ENCODE assay signal across 8 cellular contexts in genomic region chr11:120564573-120565301, GRCh38. TPM values are rescaled to one million over a fixed set of nuclear protein-coding genes. Genes with fewer than 3 reads are reported as not detected.
DNase-seq lines count a peak whose midpoint lies in the region; ATAC-seq, FAIRE-seq and TF ChIP-seq lines count a peak whose summit lies in the region.

No MANE protein-coding gene starts in this region.

- H3K4me1 ChIP-seq in K562 (replicated peaks in 1 of 2; ENCODE audit: control insufficient read depth in 2 of 2, insufficient read depth in 2 of 2, low read length in 2 of 2) (peaks cover 0 to 13% of the 10 kb centered on the region in 2 experiments; a peak in 2 of 5 replicates), iPS-20b (ENCODE audit: insufficient read depth, low read length) (peaks cover 29% of the 10 kb centered on the region)

- H3K9me3 ChIP-seq in K562 (replicated peaks; ENCODE audit: control insufficient read depth, insufficient read depth, low read depth, low read length) (no peaks in the 10 kb centered on the region), iPS-20b (ENCODE audit: insufficient read depth, low read depth, low read length) (no peaks in the 10 kb centered on the region)

- intact Hi-C loops in K562 (cut with micrococcal nuclease) = no loop called here

- H3K4me3 ChIP-seq in K562 (no peak overlapping the region), iPS-20b (ENCODE audit: low read length) (peak overlapping the region; percentile 65)

- H3K4me2 ChIP-seq in K562 (ENCODE audit: insufficient read depth, low read length) = no peak overlapping the region

- TF ChIP-seq CTCF in K562 (IDR thresholded peaks at IDR 0.05 in 2 of 3, conservative IDR thresholded peaks at IDR 0.05 in 1 of 3; ENCODE audit: insufficient read depth in 2 of 3, low read depth in 1 of 3, low read length in 3 of 3) = peak in 1 of 3 experiments; percentile 27; a peak in 1 of 6 replicates

- peak; percentile 79 for ATAC-seq in GM19351 (IDR thresholded peaks at IDR 0.05; ENCODE audit: unreplicated experiment)
- peak; percentile 80 for ATAC-seq in HG03571 (IDR thresholded peaks at IDR 0.05; ENCODE audit: unreplicated experiment)
- peak; percentile 72 for ATAC-seq in K562
- ATAC-seq in GM18873 (IDR thresholded peaks at IDR 0.05; ENCODE audit: low FRiP score, unreplicated experiment) = no peak

- TF ChIP-seq EP300 in K562 (IDR thresholded peaks at IDR 0.05; ENCODE audit: low read length) = no peak

- H3K36me3 ChIP-seq in K562 (ENCODE audit: control insufficient read depth, insufficient read depth, low read length) (no peaks in the 10 kb centered on the region), iPS-20b (ENCODE audit: insufficient read depth, low read depth, low read length) (no peaks in the 10 kb centered on the region)

- BruUV-seq in K562 (replicated peaks; lab: Mats Ljungman, UMichigan) = no TSS peak

- no peaks in the 10 kb centered on the region for H3K9me1 ChIP-seq in K562 (ENCODE audit: control insufficient read depth, insufficient read depth, low read length)

- POLR2A ChIA-PET in K562 (lab: Yijun Ruan, JAX) = no interaction called here

- WGBS in K562 (ENCODE audit: insufficient coverage, low coverage, missing lambda C conversion rate) = 14% methylated on average over 49 of the region's 75 CpGs

- peaks cover 11% of the 10 kb centered on the region for H4K20me1 ChIP-seq in K562 (replicated peaks; ENCODE audit: control insufficient read depth, insufficient read depth, low read length)

- H3K9ac ChIP-seq in K562 (ENCODE audit: insufficient read depth in 1 of 2, low read depth in 2 of 2, low read length in 2 of 2) (no peak overlapping the region), iPS-20b (ENCODE audit: low read depth, low read length) (peak overlapping the region; percentile 65; the same call in 1 of the 2 replicates)

- no peak for TF ChIP-seq POLR2A in K562 (conservative IDR thresholded peaks at IDR 0.05)

- H3K27ac ChIP-seq in K562 (ENCODE audit: extremely low read depth, low read depth, low read length) = no peak overlapping the region
- H3K27ac ChIP-seq in iPS-20b (ENCODE audit: low read length) = no peak overlapping the region

- CTCF ChIA-PET in K562 (lab: Yijun Ruan, JAX; ENCODE audit: low intra/inter-chr PET ratio) = no interaction called here

- no peaks in the 10 kb centered on the region for H3K79me2 ChIP-seq in K562 (ENCODE audit: control insufficient read depth, insufficient read depth, low read length)

- H3K27me3 ChIP-seq in K562 (ENCODE audit: control insufficient read depth in 2 of 2, insufficient read depth in 2 of 2, low read length in 2 of 2) = peaks cover 29 to 55% of the 10 kb centered on the region in 2 experiments; a peak in 4 of 5 replicates
- peaks cover 58% of the 10 kb centered on the region for H3K27me3 ChIP-seq in iPS-20b (ENCODE audit: insufficient read depth, low read length)

- no peak for TF ChIP-seq RAD21 in K562 (CRISPR knock-in tag; conservative IDR thresholded peaks at IDR 0.05 in 1 of 2, IDR thresholded peaks at IDR 0.05 in 1 of 2)

- DNase-seq in DMS79 treated with DMSO at 0.1 percent for 48 hours (lab: John Stamatoyannopoulos, UW) = peak; percentile 35
- peak in 3 of 4 experiments; percentile 5 to 35 (median 32) for DNase-seq in K562 (ENCODE audit: extremely low read depth in 1 of 4, low spot score in 3 of 4)
- DNase-seq in stimulated activated CD4-positive, alpha-beta T cell treated with anti-CD3 and anti-CD28 coated beads, Interleukin-12 subunit alpha, Interleukin-12 subunit beta, amount 100 ng/mL, for 4 hours = peak; percentile 25
- no peak for DNase-seq in GOT3 (lab: John Stamatoyannopoulos, UW)

- in situ Hi-C loops in K562 (cut with MboI) = no loop called here

- no peak for FAIRE-seq in K562 (lab: Jason Lieb, UNC)

- H2AFZ ChIP-seq in K562 (ENCODE audit: low read depth, low read length) = no peak overlapping the region

TF ChIP-seq in K562, 482 proteins besides CTCF, POLR2A, EP300 and RAD21:
- no peak for TF ChIP-seq ZNF76 (CRISPR knock-in tag; IDR thresholded peaks at IDR 0.05; ENCODE audit: borderline replicate concordance)
- TF ChIP-seq, protein P1, sequence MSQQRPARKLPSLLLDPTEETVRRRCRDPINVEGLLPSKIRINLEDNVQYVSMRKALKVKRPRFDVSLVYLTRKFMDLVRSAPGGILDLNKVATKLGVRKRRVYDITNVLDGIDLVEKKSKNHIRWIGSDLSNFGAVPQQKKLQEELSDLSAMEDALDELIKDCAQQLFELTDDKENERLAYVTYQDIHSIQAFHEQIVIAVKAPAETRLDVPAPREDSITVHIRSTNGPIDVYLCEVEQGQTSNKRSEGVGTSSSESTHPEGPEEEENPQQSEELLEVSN (IDR thresholded peaks at IDR 0.05; ENCODE audit: borderline replicate concordance in 1 of 2, extremely low read depth in 1 of 2, insufficient read depth in 1 of 2, insufficient read length in 1 of 2, low read depth in 1 of 2, low read length in 1 of 2, poor library complexity in 1 of 2, severe bottlenecking in 1 of 2) = peak in 1 of 2 experiments; percentile 25
- TF ChIP-seq CREM (IDR thresholded peaks at IDR 0.05; ENCODE audit: low read depth) = 0 out of 2 replicates have a peak, but pooled peaks have one; percentile 27
- TF ChIP-seq GATA2 (CRISPR knock-in tag; IDR thresholded peaks at IDR 0.05) = no peak
- no peak for TF ChIP-seq TOE1 (IDR thresholded peaks at IDR 0.05; ENCODE audit: borderline replicate concordance)
- TF ChIP-seq TOE1 (CRISPR knock-in tag; IDR thresholded peaks at IDR 0.05; ENCODE audit: borderline replicate concordance, low read depth) = no peak
- peak; percentile 32; the same call in 1 of the 2 replicates for TF ChIP-seq EGR1 (conservative IDR thresholded peaks at IDR 0.05)
- TF ChIP-seq CBX8 (IDR thresholded peaks at IDR 0.05; ENCODE audit: borderline replicate concordance, extremely low read depth, low read depth, low read length, poor library complexity, severe bottlenecking) = no peak
- no peak for TF ChIP-seq ZNF124 (CRISPR knock-in tag; IDR thresholded peaks at IDR 0.05)
- no peak for TF ChIP-seq NFRKB (IDR thresholded peaks at IDR 0.05; ENCODE audit: low read depth)
- TF ChIP-seq POU5F1 (IDR thresholded peaks at IDR 0.05; ENCODE audit: borderline replicate concordance, low read depth, low read length, partially characterized antibody) = no peak
- TF ChIP-seq ZNF217 (CRISPR knock-in tag; IDR thresholded peaks at IDR 0.05) = no peak
- TF ChIP-seq NRF1 (conservative IDR thresholded peaks at IDR 0.05 in 1 of 2, IDR thresholded peaks at IDR 0.05 in 1 of 2) = no peak
- TF ChIP-seq RBM15 (IDR thresholded peaks at IDR 0.05; ENCODE audit: insufficient read depth, low read length) = no peak
- no peak for TF ChIP-seq BRF1 (IDR thresholded peaks at IDR 0.05; ENCODE audit: borderline replicate concordance, extremely low read depth, insufficient read length)
- no peak for TF ChIP-seq SRSF3 (IDR thresholded peaks at IDR 0.05; ENCODE audit: insufficient read depth, low read length)
- TF ChIP-seq, protein P2, sequence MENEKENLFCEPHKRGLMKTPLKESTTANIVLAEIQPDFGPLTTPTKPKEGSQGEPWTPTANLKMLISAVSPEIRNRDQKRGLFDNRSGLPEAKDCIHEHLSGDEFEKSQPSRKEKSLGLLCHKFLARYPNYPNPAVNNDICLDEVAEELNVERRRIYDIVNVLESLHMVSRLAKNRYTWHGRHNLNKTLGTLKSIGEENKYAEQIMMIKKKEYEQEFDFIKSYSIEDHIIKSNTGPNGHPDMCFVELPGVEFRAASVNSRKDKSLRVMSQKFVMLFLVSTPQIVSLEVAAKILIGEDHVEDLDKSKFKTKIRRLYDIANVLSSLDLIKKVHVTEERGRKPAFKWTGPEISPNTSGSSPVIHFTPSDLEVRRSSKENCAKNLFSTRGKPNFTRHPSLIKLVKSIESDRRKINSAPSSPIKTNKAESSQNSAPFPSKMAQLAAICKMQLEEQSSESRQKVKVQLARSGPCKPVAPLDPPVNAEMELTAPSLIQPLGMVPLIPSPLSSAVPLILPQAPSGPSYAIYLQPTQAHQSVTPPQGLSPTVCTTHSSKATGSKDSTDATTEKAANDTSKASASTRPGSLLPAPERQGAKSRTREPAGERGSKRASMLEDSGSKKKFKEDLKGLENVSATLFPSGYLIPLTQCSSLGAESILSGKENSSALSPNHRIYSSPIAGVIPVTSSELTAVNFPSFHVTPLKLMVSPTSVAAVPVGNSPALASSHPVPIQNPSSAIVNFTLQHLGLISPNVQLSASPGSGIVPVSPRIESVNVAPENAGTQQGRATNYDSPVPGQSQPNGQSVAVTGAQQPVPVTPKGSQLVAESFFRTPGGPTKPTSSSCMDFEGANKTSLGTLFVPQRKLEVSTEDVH (IDR thresholded peaks at IDR 0.05; ENCODE audit: low read depth, partially characterized antibody) = no peak
- no peak for TF ChIP-seq HOXB6 (CRISPR knock-in tag; IDR thresholded peaks at IDR 0.05; ENCODE audit: borderline replicate concordance)

RNA-seq across cellular contexts. Expression of gene GRIK4, which starts 53.2 kb away (rescaled TPM):
- not detected in 2 replicates for total RNA-seq in K562 (2011; cell fraction: chromatin; rRNA removed; ENCODE audit: low replicate concordance)
- not detected in 2 replicates for total RNA-seq in K562 (2011; cell fraction: nucleolus; rRNA removed)
- total RNA-seq in K562 (2011; cell fraction: nucleoplasm; rRNA removed) = not detected in 2 replicates
- total RNA-seq in K562 (2014; rRNA removed) (not detected in 2 replicates), K562 (2014; rRNA removed; fragmentation: Illumina TruSeq; extraction: Trizol) (not detected in 2 replicates), K562 (2015; rRNA removed; fragmentation: Illumina TruSeq; extraction: Trizol) (not detected in 2 replicates), K562 (2021) (not detected in 2 replicates)
- polyA plus RNA-seq in K562 (2011; rRNA removed) (not detected in 2 replicates), K562 (2014; fragmentation: Illumina TruSeq; extraction: Trizol) (not detected in 2 replicates), K562 (2014; fragmentation: Nextera tagmentation; extraction: Ambion mirVana) (not detected), K562 (2014; rRNA removed) (not detected in 2 replicates)
- not detected in 2 replicates for polyA plus RNA-seq in K562 (2011; cell fraction: cytosol; rRNA removed)
- 0.06 TPM in 1 of 2 replicates, not detected in the other for polyA plus RNA-seq in K562 (2011; cell fraction: nucleus; rRNA removed)
- polyA plus RNA-seq in K562 (2012) = 0.08 TPM in 1 of 2 replicates, not detected in the other
- not detected in 2 replicates for polyA minus RNA-seq in K562 (2011; rRNA and poly(A)+ RNA removed)
- polyA minus RNA-seq in K562 (2011; cell fraction: cytosol; rRNA and poly(A)+ RNA removed) = not detected in 2 replicates
- polyA minus RNA-seq in K562 (2011; cell fraction: nucleus; rRNA and poly(A)+ RNA removed) = not detected in 2 replicates
